In the genomic region with DNA sequence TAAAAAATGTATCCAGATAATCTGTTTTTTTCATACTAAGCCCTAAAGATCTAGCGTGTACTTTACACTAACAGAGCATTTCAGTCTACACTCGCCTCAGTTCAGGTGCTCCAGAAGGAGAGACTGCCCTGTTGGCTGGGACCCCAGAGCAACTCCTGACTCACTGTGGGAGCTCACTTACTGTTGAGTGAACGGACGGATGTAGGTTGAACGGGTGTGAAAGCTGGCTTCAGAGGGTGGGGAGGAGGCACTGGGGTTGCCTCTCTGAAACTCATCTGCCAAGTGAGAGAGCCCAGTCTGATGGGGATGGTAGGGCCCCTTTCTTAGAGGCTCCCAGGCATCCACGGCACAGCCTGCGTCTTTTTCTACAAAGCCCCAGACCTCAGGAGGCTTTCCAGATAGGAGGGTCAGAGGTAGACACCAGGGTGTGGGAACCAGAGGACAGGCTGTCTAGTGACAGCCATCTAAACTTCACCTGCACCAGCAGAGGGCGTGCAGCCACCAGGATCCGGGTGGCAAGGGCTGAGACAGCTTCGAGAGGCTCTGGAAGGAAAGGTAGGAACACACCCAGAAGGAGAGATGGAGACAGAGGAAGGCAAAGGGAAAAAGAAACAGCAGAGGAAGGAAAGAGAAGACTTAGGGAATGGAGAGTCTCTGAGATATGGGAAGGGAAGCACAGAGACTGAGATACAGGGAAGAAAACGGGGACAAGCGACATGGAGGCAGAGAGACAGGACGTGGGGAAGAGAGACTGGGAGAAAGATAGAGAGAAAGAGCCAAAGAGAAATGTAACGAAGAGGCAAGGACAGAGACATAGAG, we compare ENCODE assay signal across 8 cellular contexts. TPM values are rescaled to one million over a fixed set of nuclear protein-coding genes. Genes with fewer than 3 reads are reported as not detected.
DNase-seq lines count a peak whose midpoint lies in the region; ATAC-seq and TF ChIP-seq lines count a peak whose summit lies in the region.

No MANE protein-coding gene starts in this region.

- 45% methylated on average over 4 of the region's 14 CpGs; no CpG with 5 or more reads in 1 of the 2 experiments for WGBS in IMR-90 (ENCODE audit: extremely low coverage in 2 of 2, insufficient read length in 1 of 2), 2 experiments
- 23% methylated on average over 14 of the region's 14 CpGs for WGBS in esophagus muscularis mucosa

- BruUV-seq in IMR-90 (replicated peaks; lab: Mats Ljungman, UMichigan) (no TSS peak), OCI-LY7 (replicated peaks; lab: Mats Ljungman, UMichigan) (no TSS peak)

- no peaks in the 10 kb centered on the region for H3K79me1 ChIP-seq in IMR-90 (ENCODE audit: low read depth in 1 of 2, low read length in 2 of 2)

- H3K36me3 Mint-ChIP-seq in natural killer cell: no peaks in the 10 kb centered on the region
- no peaks in the 10 kb centered on the region for H3K36me3 Mint-ChIP-seq in stimulated activated naive B cell treated with anti-CD40 and anti-IgM and Interleukin-4, amounts not matched to agents 10 μg/mL and 1 μg/mL and 100 μg/mL, for 72 hours

- H2BK5ac ChIP-seq in IMR-90 (ENCODE audit: low read depth, low read length, poor library complexity, severe bottlenecking): no peak overlapping the region

- H3K36me3 ChIP-seq in IMR-90 (ENCODE audit: control insufficient read depth, insufficient read depth, low read length): no peaks in the 10 kb centered on the region
- H3K36me3 ChIP-seq in OCI-LY7 (ENCODE audit: insufficient read depth, low read length): no peaks in the 10 kb centered on the region
- H3K36me3 ChIP-seq in esophagus muscularis mucosa: no peaks in the 10 kb centered on the region

- no peaks in the 10 kb centered on the region for H3K9me2 ChIP-seq in OCI-LY7 (ENCODE audit: insufficient read depth, low read length)

- H3K14ac ChIP-seq in IMR-90 (replicated peaks; ENCODE audit: low read depth, low read length): no peak overlapping the region

- POLR2A ChIA-PET in IMR-90 (lab: Charles Lee; ENCODE audit: unreplicated experiment) (no interaction called here), OCI-LY7 (lab: Charles Lee) (interaction anchor here (0.7 to 1.3 kb wide), 7 partner anchors 11 to 60 kb away, joined by 3 to 5 read pairs (median 3); a partner anchor contains a TSS)

- H3K4me3 Mint-ChIP-seq in natural killer cell: no peak overlapping the region
- H3K4me3 Mint-ChIP-seq in stimulated activated naive B cell treated with anti-CD40 and anti-IgM and Interleukin-4, amounts not matched to agents 10 μg/mL and 1 μg/mL and 100 μg/mL, for 72 hours: no peak overlapping the region

- H3K4me2 ChIP-seq in IMR-90 (ENCODE audit: low read depth, low read length): no peak overlapping the region
- peak overlapping the region; percentile 78 for H3K4me2 ChIP-seq in OCI-LY7 (ENCODE audit: low read length)

- H3K4ac ChIP-seq in IMR-90 (ENCODE audit: low read depth, low read length): no peak overlapping the region

- no peaks in the 10 kb centered on the region for H3K9me3 Mint-ChIP-seq in natural killer cell
- no peaks in the 10 kb centered on the region for H3K9me3 Mint-ChIP-seq in stimulated activated naive B cell treated with anti-CD40 and anti-IgM and Interleukin-4, amounts not matched to agents 10 μg/mL and 1 μg/mL and 100 μg/mL, for 72 hours

- peak; percentile 92 for TF ChIP-seq RAD21 in IMR-90 (IDR thresholded peaks at IDR 0.05; ENCODE audit: low read length)

- H3K56ac ChIP-seq in IMR-90 (ENCODE audit: extremely low read depth, insufficient read depth, low read length): no peak overlapping the region

- H3K18ac ChIP-seq in IMR-90 (ENCODE audit: low read depth, low read length): no peak overlapping the region

- peaks cover 0 to 7% of the 10 kb centered on the region in 2 donors for H3K27me3 Mint-ChIP-seq in natural killer cell (ENCODE audit: low read depth in 2 of 2)
- peaks cover 0 to 4% of the 10 kb centered on the region in 2 donors for H3K27me3 Mint-ChIP-seq in stimulated activated naive B cell treated with anti-CD40 and anti-IgM and Interleukin-4, amounts not matched to agents 10 μg/mL and 1 μg/mL and 100 μg/mL, for 72 hours

- no peaks in the 10 kb centered on the region for H3K9me3 ChIP-seq in IMR-90 (ENCODE audit: control insufficient read depth, insufficient read depth, low read length)
- no peaks in the 10 kb centered on the region; the same call in 1 of the 2 replicates for H3K9me3 ChIP-seq in OCI-LY7 (ENCODE audit: low read length)
- H3K9me3 ChIP-seq in esophagus muscularis mucosa: no peaks in the 10 kb centered on the region

- intact Hi-C loops in IMR-90 (cut with micrococcal nuclease) (loop anchor here (1.0 kb wide), 1 partner anchor 52 kb away; no protein-coding TSS in a partner anchor), OCI-LY7 (cut with micrococcal nuclease; ENCODE audit: unreplicated experiment) (loop anchor here (1.0 to 2.0 kb wide), 4 partner anchors 39 to 125 kb away; no protein-coding TSS in a partner anchor), esophagus muscularis mucosa (cut with DNase I) (loop anchor here (1.0 to 10.0 kb wide), 2 partner anchors 52 to 173 kb away; no protein-coding TSS in a partner anchor), natural killer cell (cut with micrococcal nuclease) (loop anchor here (1.0 to 2.0 kb wide), 4 partner anchors 52 to 287 kb away; no protein-coding TSS in a partner anchor)

- no peak overlapping the region for H2BK15ac ChIP-seq in IMR-90 (ENCODE audit: low read depth, low read length)

- H2AK5ac ChIP-seq in IMR-90 (ENCODE audit: low read depth, low read length): no peak overlapping the region; the same call in 1 of the 2 replicates

- no peak for TF ChIP-seq EP300 in esophagus muscularis mucosa (IDR thresholded peaks at IDR 0.05)

- no peak overlapping the region for H4K5ac ChIP-seq in IMR-90 (ENCODE audit: low read depth, low read length)

- H3K27ac ChIP-seq in IMR-90 (ENCODE audit: insufficient read depth, low read length) (no peak overlapping the region), OCI-LY7 (ENCODE audit: low read depth, low read length, poor library complexity, severe bottlenecking) (peak overlapping the region; percentile 92), esophagus muscularis mucosa (replicated peaks in 1 of 4) (no peak overlapping the region)

- peak overlapping the region in 1 of 2 donors; percentile 23 for H3K27ac Mint-ChIP-seq in natural killer cell
- no peak overlapping the region for H3K27ac Mint-ChIP-seq in stimulated activated naive B cell treated with anti-CD40 and anti-IgM and Interleukin-4, amounts not matched to agents 10 μg/mL and 1 μg/mL and 100 μg/mL, for 72 hours

- no peaks in the 10 kb centered on the region for H3K9me1 ChIP-seq in IMR-90 (ENCODE audit: insufficient read depth, low read length)

- H2BK20ac ChIP-seq in IMR-90 (ENCODE audit: low read depth, low read length): no peak overlapping the region

- H3K4me3 ChIP-seq in IMR-90 (ENCODE audit: insufficient read depth, low read depth, low read length) (no peak overlapping the region), OCI-LY7 (ENCODE audit: low read depth, low read length, poor library complexity, severe bottlenecking) (peak overlapping the region; percentile 11), esophagus muscularis mucosa (no peak overlapping the region)

- peak overlapping the region; percentile 37 for H2AK9ac ChIP-seq in IMR-90 (replicated peaks; ENCODE audit: low read depth, low read length, poor library complexity)

- H3K9ac ChIP-seq in IMR-90 (ENCODE audit: low read depth, low read length): no peak overlapping the region

- H4K20me1 ChIP-seq in IMR-90 (ENCODE audit: insufficient read depth, low read length) (no peaks in the 10 kb centered on the region), OCI-LY7 (ENCODE audit: insufficient read depth, low read length) (no peaks in the 10 kb centered on the region)

- dilution Hi-C loops in IMR-90 (cut with HindIII; ENCODE audit: low sequenced_read_pairs, unreplicated experiment): no loop called here

- peak; percentile 97 for ATAC-seq in IMR-90 (ENCODE audit: low read depth)
- peak; percentile 72 to 79 (median 77) for ATAC-seq in natural killer cell
- ATAC-seq in stimulated activated naive B cell treated with anti-CD40 and anti-IgM and Interleukin-4, amounts not matched to agents 10 μg/mL and 1 μg/mL and 100 μg/mL, for 72 hours (replicated peaks): peak; percentile 84 to 92
- no peak for ATAC-seq in HG03159 (IDR thresholded peaks at IDR 0.05; ENCODE audit: unreplicated experiment)

- TF ChIP-seq POLR2A in IMR-90 (IDR thresholded peaks at IDR 0.05; ENCODE audit: low read depth, low read length): no peak
- no peak for TF ChIP-seq POLR2A in esophagus muscularis mucosa (IDR thresholded peaks at IDR 0.05; ENCODE audit: low read depth)

- peak; percentile 87 for DNase-seq in Daoy (ENCODE audit: low read depth)
- peak; percentile 60 for DNase-seq in IMR-90
- peak; percentile 90 for DNase-seq in OCI-LY7 (ENCODE audit: low spot score)
- DNase-seq in activated T-cell treated with anti-CD3 and anti-CD28 coated beads for 4 hours: peak; percentile 70
- DNase-seq in esophagus muscularis mucosa (ENCODE audit: extremely low spot score): no peak
- DNase-seq in natural killer cell: peak; percentile 57
- DNase-seq in stimulated activated naive B cell treated with anti-CD40 and anti-IgM and Interleukin-4, amounts not matched to agents 10 μg/mL and 1 μg/mL and 100 μg/mL, for 72 hours: peak; percentile 57

- no peak overlapping the region for H2BK120ac ChIP-seq in IMR-90 (ENCODE audit: low read depth, low read length)

- H3K27me3 ChIP-seq in IMR-90 (ENCODE audit: control insufficient read depth, insufficient read depth, low read length) (peaks cover 46% of the 10 kb centered on the region), esophagus muscularis mucosa (peaks cover 0 to 76% (median 0%) of the 10 kb centered on the region in 4 donors)

- no peak overlapping the region for H3K23ac ChIP-seq in IMR-90 (ENCODE audit: low read depth, low read length)

- H3K4me1 ChIP-seq in IMR-90 (ENCODE audit: control insufficient read depth, insufficient read depth, low read length): no peaks in the 10 kb centered on the region
- peaks cover 86% of the 10 kb centered on the region for H3K4me1 ChIP-seq in OCI-LY7 (ENCODE audit: insufficient read depth, low read length, poor library complexity, severe bottlenecking)
- peaks cover 0 to 14% (median 8%) of the 10 kb centered on the region in 4 donors for H3K4me1 ChIP-seq in esophagus muscularis mucosa

- no peak overlapping the region for H4K8ac ChIP-seq in IMR-90 (ENCODE audit: low read depth in 2 of 2, low read length in 2 of 2)

- no peak overlapping the region for H4K91ac ChIP-seq in IMR-90 (ENCODE audit: insufficient read depth, low read depth, low read length)

- CTCF ChIA-PET in IMR-90 (lab: Yijun Ruan, JAX): interaction anchor here (0.6 to 1.4 kb wide), 6 partner anchors 17 to 180 kb away, joined by 3 to 5 read pairs (median 4); no protein-coding TSS in a partner anchor
- CTCF ChIA-PET in OCI-LY7 (lab: Charles Lee; ENCODE audit: unreplicated experiment): interaction anchor here (1.0 to 1.5 kb wide), 5 partner anchors 18 to 79 kb away, joined by 3 to 5 read pairs (median 3); no protein-coding TSS in a partner anchor

- in situ Hi-C loops in IMR-90 (cut with MboI; ENCODE audit: low sequenced_read_pairs): loop anchor here (10.0 kb wide), 1 partner anchor 53 kb away; a partner anchor contains a TSS

- no peaks in the 10 kb centered on the region for H3K79me2 ChIP-seq in OCI-LY7 (ENCODE audit: insufficient read depth, low read depth, low read length)

- H2AFZ ChIP-seq in IMR-90 (replicated peaks; ENCODE audit: low read length, poor library complexity): peak overlapping the region; percentile 76
- peak overlapping the region; percentile 11; the same call in 1 of the 2 replicates for H2AFZ ChIP-seq in OCI-LY7 (ENCODE audit: low read length)

- peaks cover 11 to 26% of the 10 kb centered on the region in 2 donors for H3K4me1 Mint-ChIP-seq in natural killer cell
- peaks cover 21 to 58% of the 10 kb centered on the region in 2 donors for H3K4me1 Mint-ChIP-seq in stimulated activated naive B cell treated with anti-CD40 and anti-IgM and Interleukin-4, amounts not matched to agents 10 μg/mL and 1 μg/mL and 100 μg/mL, for 72 hours

- TF ChIP-seq CTCF in IMR-90 (conservative IDR thresholded peaks at IDR 0.05; ENCODE audit: low read depth, low read length): peak; percentile 87
- peak; percentile 99 for TF ChIP-seq CTCF in OCI-LY7 (conservative IDR thresholded peaks at IDR 0.05; ENCODE audit: low read length)
- peak; percentile 61 to 88 (median 83) for TF ChIP-seq CTCF in esophagus muscularis mucosa (IDR thresholded peaks at IDR 0.05)
- TF ChIP-seq CTCF in natural killer cell (IDR thresholded peaks at IDR 0.05): peak; percentile 85

RNA-seq across cellular contexts. Expression of a gene that starts 3.7 kb away (rescaled TPM):
- total RNA-seq in Daoy (2014; rRNA removed; shearing (Covaris generic)): not detected in 2 replicates
- total RNA-seq in IMR-90 (2012; rRNA removed): not detected in 2 replicates
- polyA plus RNA-seq in IMR-90 (2012; rRNA removed): not detected in 2 replicates
- not detected in 2 replicates for polyA plus RNA-seq in IMR-90 (2012; cell fraction: cytosol; rRNA removed)
- 0.05 TPM in 1 of 2 replicates, not detected in the other for polyA plus RNA-seq in IMR-90 (2012; cell fraction: nucleus; rRNA removed; ENCODE audit: low replicate concordance)
- total RNA-seq in OCI-LY7 (2014; rRNA removed; shearing (Covaris generic)): 12.0 and 15.9 TPM in 2 replicates
- total RNA-seq in OCI-LY7 (2022): 16.3 and 19.4 TPM in 2 replicates
- total RNA-seq in esophagus muscularis mucosa: not detected
- under 1 TPM in 2 of 3 donors, not detected in 1; 0.73 to 0.80 TPM for total RNA-seq in natural killer cell

RNA-seq across cellular contexts. Expression of a gene that starts 28.1 kb away (rescaled TPM):
- total RNA-seq in Daoy (2014; rRNA removed; shearing (Covaris generic)): 0.17 TPM in 1 of 2 replicates, not detected in the other
- total RNA-seq in IMR-90 (2012; rRNA removed) (not detected in 2 replicates), OCI-LY7 (2022) (0.61 and 0.79 TPM in 2 replicates), esophagus muscularis mucosa (under 1 TPM in 3 of 4 donors, not detected in 1; 0.40 to 0.83 (median 0.83) TPM), natural killer cell (not detected)
- 0.67 TPM in 2 replicates for polyA plus RNA-seq in IMR-90 (2012; rRNA removed)
- polyA plus RNA-seq in IMR-90 (2012; cell fraction: cytosol; rRNA removed): 0.25 and 0.31 TPM in 2 replicates
- polyA plus RNA-seq in IMR-90 (2012; cell fraction: nucleus; rRNA removed; ENCODE audit: low replicate concordance): 0.20 and 0.29 TPM in 2 replicates
- total RNA-seq in OCI-LY7 (2014; rRNA removed; shearing (Covaris generic)): 0.15 and 0.63 TPM in 2 replicates

RNA-seq across cellular contexts. Expression of a gene that starts 29.6 kb away (rescaled TPM):
- total RNA-seq in Daoy (2014; rRNA removed; shearing (Covaris generic)): 29.0 and 31.0 TPM in 2 replicates
- total RNA-seq in IMR-90 (2012; rRNA removed) (30.8 and 31.7 TPM in 2 replicates), OCI-LY7 (2022) (4.9 and 7.6 TPM in 2 replicates), esophagus muscularis mucosa (10 to 100 TPM; 40.7 to 73.2 (median 60.5) TPM), natural killer cell (not detected)
- polyA plus RNA-seq in IMR-90 (2012; rRNA removed): 33.6 and 37.6 TPM in 2 replicates
- 30.8 and 35.5 TPM in 2 replicates for polyA plus RNA-seq in IMR-90 (2012; cell fraction: cytosol; rRNA removed)
- 30.3 and 49.5 TPM in 2 replicates for polyA plus RNA-seq in IMR-90 (2012; cell fraction: nucleus; rRNA removed; ENCODE audit: low replicate concordance)
- total RNA-seq in OCI-LY7 (2014; rRNA removed; shearing (Covaris generic)): 5.3 and 7.4 TPM in 2 replicates

RNA-seq across cellular contexts. Expression of a gene that starts 31.5 kb away (rescaled TPM):
- not detected in 2 replicates for total RNA-seq in Daoy (2014; rRNA removed; shearing (Covaris generic))
- total RNA-seq in IMR-90 (2012; rRNA removed): not detected in 2 replicates
- polyA plus RNA-seq in IMR-90 (2012; rRNA removed): not detected in 2 replicates
- not detected in 2 replicates for polyA plus RNA-seq in IMR-90 (2012; cell fraction: cytosol; rRNA removed)
- polyA plus RNA-seq in IMR-90 (2012; cell fraction: nucleus; rRNA removed; ENCODE audit: low replicate concordance): not detected in 2 replicates
- total RNA-seq in OCI-LY7 (2014; rRNA removed; shearing (Covaris generic)): 0.66 TPM in 1 of 2 replicates, not detected in the other
- 1.7 TPM in 1 of 2 replicates, not detected in the other for total RNA-seq in OCI-LY7 (2022)
- total RNA-seq in esophagus muscularis mucosa: not detected
- total RNA-seq in natural killer cell: not detected

RNA-seq across cellular contexts. Expression of a gene that starts 33.4 kb away (rescaled TPM):
- total RNA-seq in Daoy (2014; rRNA removed; shearing (Covaris generic)): not detected in 2 replicates
- total RNA-seq in IMR-90 (2012; rRNA removed): not detected in 2 replicates
- polyA plus RNA-seq in IMR-90 (2012; rRNA removed): not detected in 2 replicates
- not detected in 2 replicates for polyA plus RNA-seq in IMR-90 (2012; cell fraction: cytosol; rRNA removed)
- polyA plus RNA-seq in IMR-90 (2012; cell fraction: nucleus; rRNA removed; ENCODE audit: low replicate concordance): not detected in 2 replicates
- not detected in 2 replicates for total RNA-seq in OCI-LY7 (2014; rRNA removed; shearing (Covaris generic))
- total RNA-seq in OCI-LY7 (2022): not detected in 2 replicates
- total RNA-seq in esophagus muscularis mucosa: not detected
- not detected for total RNA-seq in natural killer cell

Comparison
In these comparisons a context has a peak if more than half of its experiments do, and no peak if none do; other contexts are left out.
1. RNA of a gene that starts 3.7 kb away (total RNA-seq): 12.0 to 19.4 TPM in OCI-LY7; 0.73 to 0.80 TPM in natural killer cell, not detected in Daoy, not detected in IMR-90 and not detected in esophagus muscularis mucosa; every median in the first group is over 4 times any median in the second.
2. RNA of a gene that starts 29.6 kb away (total RNA-seq): 40.7 to 73.2 TPM in esophagus muscularis mucosa, 30.8 to 31.7 TPM in IMR-90, 29.0 to 31.0 TPM in Daoy and 4.9 to 7.6 TPM in OCI-LY7; not detected in natural killer cell; every median in the first group is over 4 times any median in the second.
3. Peak in every context shown above with its lines, with median percentiles within 50 percentile points of each other: CTCF ChIP-seq.